In genomic region chr22:41523464-41524221, GRCh38 we compare ENCODE assay signal across 1 cellular context.
TF ChIP-seq lines count a peak whose summit lies in the region.

No MANE protein-coding gene starts in this region.

TF ChIP-seq in GM12878, 131 proteins besides CTCF, POLR2A, EP300 and RAD21:
- TF ChIP-seq SKIL (IDR thresholded peaks at IDR 0.05; ENCODE audit: low read depth, poor library complexity, severe bottlenecking): no peak
- TF ChIP-seq POLR2AphosphoS2 (IDR thresholded peaks at IDR 0.05; ENCODE audit: low read depth, low read length): peak; percentile 20
